ENCODE assay signal across 15 cellular contexts in genomic region chr17:67422887-67423286, GRCh38. TPM values are rescaled to one million over a fixed set of nuclear protein-coding genes. Genes with fewer than 3 reads are reported as not detected.
A peak's percentile ranks its signal among the peaks of the same experiment; 100 is the strongest.
DNase-seq lines count a peak whose midpoint lies in the region; ATAC-seq and TF ChIP-seq lines count a peak whose summit lies in the region.
"Had no signal": no experiment of that assay in that cellular context is flagged by ENCODE, and none has a peak within 500 bp of the region (broad histone marks: within the 10 kb centered on the region; RNA-seq: fewer than 3 reads in every experiment).

No MANE protein-coding gene starts in this region.

- no peaks in the 10 kb centered on the region for H3K27me3 ChIP-seq in HUES6 (ENCODE audit: control insufficient read depth, insufficient read depth, low read length)
- no peaks in the 10 kb centered on the region for H3K27me3 ChIP-seq in breast epithelium
- H3K27me3 ChIP-seq in naive thymus-derived CD4-positive, alpha-beta T cell (ENCODE audit: control insufficient read depth in 2 of 2, insufficient read depth in 2 of 2, low read length in 2 of 2) = no peaks in the 10 kb centered on the region
- H3K27me3 ChIP-seq: ovary had no signal

- H3K9me3 ChIP-seq in HUES6 (ENCODE audit: control insufficient read depth, insufficient read depth, low read depth, low read length) (peaks cover 3% of the 10 kb centered on the region; the same call in 1 of the 2 replicates), breast epithelium (no peaks in the 10 kb centered on the region)
- no peaks in the 10 kb centered on the region for H3K9me3 ChIP-seq in naive thymus-derived CD4-positive, alpha-beta T cell (ENCODE audit: control insufficient read depth in 2 of 3, low read length in 3 of 3)
- H3K9me3 ChIP-seq: ovary, thoracic aorta had no signal

- H3K27ac ChIP-seq in HUES6 (ENCODE audit: low read depth, low read length) = 0 out of 2 replicates have a peak overlapping the region, but pooled peaks have one; percentile 45
- H3K27ac ChIP-seq in breast epithelium = peak overlapping the region; percentile 29 to 88
- H3K27ac ChIP-seq in naive thymus-derived CD4-positive, alpha-beta T cell (ENCODE audit: low read depth, low read length) = peak overlapping the region; percentile 82
- H3K27ac ChIP-seq: ovary, SK-N-MC, thoracic aorta had no signal

- no peak for DNase-seq in CD14-positive monocyte (ENCODE audit: low spot score)
- DNase-seq in breast epithelium (ENCODE audit: low spot score in 2 of 2) = no peak
- no peak for DNase-seq in naive thymus-derived CD4-positive, alpha-beta T cell
- no peak for DNase-seq in mucosa of gallbladder (ENCODE audit: low spot score)
- no peak for DNase-seq in GM13976 (ENCODE audit: low spot score)
- DNase-seq: DMS153, NCI-H1092, NCI-H69, ovary had no signal

- no peak for TF ChIP-seq POLR2A in breast epithelium (IDR thresholded peaks at IDR 0.05)

- H3K27me3 Mint-ChIP-seq in CD14-positive monocyte (ENCODE audit: low read depth in 3 of 3) = no peaks in the 10 kb centered on the region
- H3K27me3 Mint-ChIP-seq in naive thymus-derived CD4-positive, alpha-beta T cell = no peaks in the 10 kb centered on the region
- H3K27me3 Mint-ChIP-seq: brain had no signal

- in situ Hi-C loops in GM13976 (cut with MboI; ENCODE audit: low sequenced_read_pairs, unreplicated experiment) = no loop called here

- peak overlapping the region; percentile 25 to 90 (median 74) for H3K27ac Mint-ChIP-seq in CD14-positive monocyte
- H3K27ac Mint-ChIP-seq in naive thymus-derived CD4-positive, alpha-beta T cell = peak overlapping the region; percentile 75 to 99 (median 97)

- no peak overlapping the region for H3K4me3 ChIP-seq in HUES6 (ENCODE audit: low read depth, low read length)
- no peak overlapping the region for H3K4me3 ChIP-seq in breast epithelium
- H3K4me3 ChIP-seq in naive thymus-derived CD4-positive, alpha-beta T cell (ENCODE audit: low read length) = no peak overlapping the region
- H3K4me3 ChIP-seq: ovary, SK-N-MC, thoracic aorta had no signal

- TF ChIP-seq CTCF in CD14-positive monocyte (IDR thresholded peaks at IDR 0.05) = no peak
- no peak for TF ChIP-seq CTCF in breast epithelium (IDR thresholded peaks at IDR 0.05)
- no peak for TF ChIP-seq CTCF in GM13976 (IDR thresholded peaks at IDR 0.05; ENCODE audit: borderline replicate concordance, control extremely low read depth, extremely low read depth, insufficient read depth, missing control alignments)

- peaks cover 45% of the 10 kb centered on the region for H3K4me1 Mint-ChIP-seq in CD14-positive monocyte
- peaks cover 54 to 99% (median 86%) of the 10 kb centered on the region in 7 donors for H3K4me1 Mint-ChIP-seq in naive thymus-derived CD4-positive, alpha-beta T cell

- H3K36me3 ChIP-seq in HUES6 (ENCODE audit: control insufficient read depth, insufficient read depth, low read length) = no peaks in the 10 kb centered on the region
- H3K36me3 ChIP-seq in breast epithelium = no peaks in the 10 kb centered on the region
- no peaks in the 10 kb centered on the region for H3K36me3 ChIP-seq in naive thymus-derived CD4-positive, alpha-beta T cell (ENCODE audit: control insufficient read depth in 2 of 3, insufficient read depth in 3 of 3, low read length in 3 of 3)
- H3K36me3 ChIP-seq: ovary, thoracic aorta had no signal

- CTCF ChIA-PET in naive thymus-derived CD4-positive, alpha-beta T cell (lab: Charles Lee) = interaction anchor here (0.6 to 4.1 kb wide), 10 partner anchors 10 to 669 kb away, joined by 3 to 20 read pairs (median 5); no protein-coding TSS in a partner anchor

- POLR2A ChIA-PET in naive thymus-derived CD4-positive, alpha-beta T cell (lab: Charles Lee) = interaction anchor here (0.6 to 12.9 kb wide), 11 partner anchors 12 to 51 kb away, joined by 3 to 214 read pairs (median 6); partner anchors contain the start of gene PITPNC1

- H3K4me3 Mint-ChIP-seq in CD14-positive monocyte = no peak overlapping the region
- peak overlapping the region in 9 of 10 donors; percentile 8 to 71 (median 48) for H3K4me3 Mint-ChIP-seq in naive thymus-derived CD4-positive, alpha-beta T cell
- H3K4me3 Mint-ChIP-seq: brain had no signal

- H3K36me3 Mint-ChIP-seq in CD14-positive monocyte = peaks cover 3 to 8% of the 10 kb centered on the region in 2 donors
- H3K36me3 Mint-ChIP-seq in naive thymus-derived CD4-positive, alpha-beta T cell = peaks cover 0 to 24% (median 16%) of the 10 kb centered on the region in 5 donors

- H3K9ac ChIP-seq in HUES6 (ENCODE audit: low read length) = no peak overlapping the region

- H3K4me1 ChIP-seq in HUES6 (ENCODE audit: control insufficient read depth, insufficient read depth, low read length) (peaks cover 14% of the 10 kb centered on the region; the same call in 1 of the 2 replicates), breast epithelium (peaks cover 0 to 8% of the 10 kb centered on the region in 2 donors)
- H3K4me1 ChIP-seq in naive thymus-derived CD4-positive, alpha-beta T cell (ENCODE audit: control insufficient read depth in 2 of 2, insufficient read depth in 2 of 2, low read length in 2 of 2) = peaks cover 51 to 75% of the 10 kb centered on the region in 2 donors

- intact Hi-C loops in CD14-positive monocyte (cut with micrococcal nuclease) (no loop called here), breast epithelium (cut with DNase I; ENCODE audit: low total_unique reads) (no loop called here)
- intact Hi-C loops in naive thymus-derived CD4-positive, alpha-beta T cell (cut with micrococcal nuclease) = loop anchor here (1.0 to 2.0 kb wide), 10 partner anchors 8 to 52 kb away; partner anchors contain the start of gene PITPNC1 (in 1 of the 2)

- no peak for ATAC-seq in naive thymus-derived CD4-positive, alpha-beta T cell
- no peak for ATAC-seq in HG03108 (IDR thresholded peaks at IDR 0.05; ENCODE audit: unreplicated experiment)
- no peak for ATAC-seq in HG03442 (IDR thresholded peaks at IDR 0.05; ENCODE audit: unreplicated experiment)

- H3K9me3 Mint-ChIP-seq in CD14-positive monocyte = no peaks in the 10 kb centered on the region
- H3K9me3 Mint-ChIP-seq in naive thymus-derived CD4-positive, alpha-beta T cell = peaks cover 0 to 4% (median 0%) of the 10 kb centered on the region in 11 donors

RNA-seq across cellular contexts. Expression of gene PITPNC1, which starts 45.8 kb away (rescaled TPM):
- polyA plus RNA-seq in CD14-positive monocyte = 10 to 100 TPM; 21.7 to 31.0 TPM
- total RNA-seq in breast epithelium (10 to 100 TPM; 11.0 to 17.7 (median 14.8) TPM), mucosa of gallbladder (35.0 TPM)
- 100 to 1,000 TPM in 2 of 5 experiments, 10 to 100 TPM in 3; 53.1 to 108 (median 99.6) TPM for total RNA-seq in naive thymus-derived CD4-positive, alpha-beta T cell
- 100 to 1,000 TPM; 117 to 148 TPM for polyA plus RNA-seq in naive thymus-derived CD4-positive, alpha-beta T cell

RNA-seq across cellular contexts. Expression of gene PSMD12, which starts 56.5 kb away (rescaled TPM):
- 10 to 100 TPM; 17.8 to 30.7 TPM for polyA plus RNA-seq in CD14-positive monocyte
- 10 to 100 TPM; 21.2 to 33.6 (median 30.5) TPM for total RNA-seq in breast epithelium
- 10 to 100 TPM; 35.8 to 54.4 (median 40.5) TPM for total RNA-seq in naive thymus-derived CD4-positive, alpha-beta T cell
- polyA plus RNA-seq in naive thymus-derived CD4-positive, alpha-beta T cell = 10 to 100 TPM; 30.4 to 37.1 TPM
- total RNA-seq in mucosa of gallbladder = 34.4 TPM

Comparison
In these comparisons a context has a peak if more than half of its experiments do, and no peak if none do; other contexts are left out.
1. H3K4me3 Mint-ChIP-seq: peak in naive thymus-derived CD4-positive, alpha-beta T cell (9 of 10); none in CD14-positive monocyte (0 of 2).
2. intact Hi-C loops: an anchor here in naive thymus-derived CD4-positive, alpha-beta T cell (1.0 to 2.0 kb wide); none called in CD14-positive monocyte and breast epithelium.
3. Peak in every context shown above with its lines, with median percentiles within 50 percentile points of each other: H3K27ac ChIP-seq.